Comparison of ENCODE assay signal across 18 cellular contexts in the genomic region with DNA sequence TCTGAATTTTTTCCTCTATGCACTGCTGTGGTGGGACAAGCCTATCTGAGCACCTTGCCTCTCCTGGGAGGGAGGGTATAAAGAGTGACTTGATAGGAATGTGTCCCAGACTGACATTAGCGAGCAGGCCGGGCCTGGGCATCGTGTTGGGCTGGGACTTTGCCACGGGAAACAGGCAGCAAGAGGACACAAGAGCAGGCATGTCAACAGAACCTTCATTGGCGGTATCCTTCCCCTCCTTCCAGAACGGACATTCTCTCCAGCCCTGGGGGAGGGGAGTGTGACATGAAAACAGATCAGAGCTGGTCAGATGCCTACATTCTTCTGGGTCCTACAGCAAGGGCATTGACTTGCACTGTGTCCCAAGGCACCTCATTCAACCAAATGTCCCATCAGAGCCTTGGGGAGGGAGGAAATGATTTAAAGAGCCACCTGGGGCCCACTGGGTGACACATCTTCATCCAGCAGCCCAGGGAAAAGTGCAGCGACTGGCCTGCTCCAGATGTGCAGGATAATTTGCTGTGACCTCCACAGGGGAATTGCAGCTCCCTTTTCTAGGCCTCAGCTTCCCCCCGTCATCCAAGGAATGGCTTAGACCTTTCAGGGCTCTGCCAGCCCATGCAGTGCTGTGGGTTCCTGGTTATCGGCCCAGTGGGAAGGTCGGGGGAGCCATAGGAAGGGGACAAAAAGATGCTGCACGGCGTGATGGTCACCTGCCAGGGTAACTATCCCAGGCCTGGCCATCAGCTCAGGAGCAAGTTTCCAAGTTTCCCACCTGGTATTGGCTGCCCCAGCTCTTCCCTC. TPM values are rescaled to one million over a fixed set of nuclear protein-coding genes. Genes with fewer than 3 reads are reported as not detected.
DNase-seq lines count a peak whose midpoint lies in the region; ATAC-seq, FAIRE-seq and TF ChIP-seq lines count a peak whose summit lies in the region.
"Had no signal": no experiment of that assay in that cellular context is flagged by ENCODE, and none has a peak within 500 bp of the region (broad histone marks: within the 10 kb centered on the region; RNA-seq: fewer than 3 reads in every experiment).

No MANE protein-coding gene starts in this region.

- H3K4me3 ChIP-seq in right atrium auricular region (no peak overlapping the region), osteoblast (ENCODE audit: insufficient read depth, low read length) (no peak overlapping the region), ascending aorta (no peak overlapping the region)
- H3K4me3 ChIP-seq: GM12878 had no signal

- no peaks in the 10 kb centered on the region for H3K27me3 Mint-ChIP-seq in mesothelial cell of epicardium (ENCODE audit: low read depth)
- H3K27me3 Mint-ChIP-seq: CD8-positive, alpha-beta memory T cell had no signal

- no peaks in the 10 kb centered on the region for H3K9me3 Mint-ChIP-seq in mesothelial cell of epicardium
- H3K9me3 Mint-ChIP-seq: CD8-positive, alpha-beta memory T cell had no signal

- H3K27ac Mint-ChIP-seq in mesothelial cell of epicardium, result no peak overlapping the region
- H3K27ac Mint-ChIP-seq: CD8-positive, alpha-beta memory T cell had no signal

- peaks cover 5% of the 10 kb centered on the region for H3K4me1 Mint-ChIP-seq in mesothelial cell of epicardium
- H3K4me1 Mint-ChIP-seq: CD8-positive, alpha-beta memory T cell had no signal

- H3K27ac ChIP-seq in right atrium auricular region (no peak overlapping the region), osteoblast (ENCODE audit: low read depth, low read length) (no peak overlapping the region), ascending aorta (no peak overlapping the region)

- no peak overlapping the region for H3K4me3 Mint-ChIP-seq in mesothelial cell of epicardium
- H3K4me3 Mint-ChIP-seq: CD8-positive, alpha-beta memory T cell had no signal

- no peaks in the 10 kb centered on the region for H3K9me3 ChIP-seq in right atrium auricular region
- H3K9me3 ChIP-seq in osteoblast (ENCODE audit: low read depth, low read length), result no peaks in the 10 kb centered on the region
- H3K9me3 ChIP-seq in ascending aorta, result no peaks in the 10 kb centered on the region

- H3K79me2 ChIP-seq in osteoblast (ENCODE audit: insufficient read depth, low read length), result no peaks in the 10 kb centered on the region

- TF ChIP-seq CTCF in right atrium auricular region (IDR thresholded peaks at IDR 0.05), result no peak
- no peak for TF ChIP-seq CTCF in osteoblast (IDR thresholded peaks at IDR 0.05; ENCODE audit: extremely low read depth, low read depth, low read length)
- TF ChIP-seq CTCF in mesothelial cell of epicardium (IDR thresholded peaks at IDR 0.05; ENCODE audit: unreplicated experiment), result no peak
- TF ChIP-seq CTCF in ascending aorta (IDR thresholded peaks at IDR 0.05), result no peak

- no peaks in the 10 kb centered on the region for H4K20me1 ChIP-seq in osteoblast (ENCODE audit: insufficient read depth, low read length)

- intact Hi-C loops in Right ventricle myocardium inferior (cut with DNase I) (loop anchor here (1.0 kb wide), 1 partner anchor 47 kb away; no protein-coding TSS in a partner anchor), ascending aorta (cut with DNase I) (no loop called here)

- H3K36me3 Mint-ChIP-seq in mesothelial cell of epicardium, result no peaks in the 10 kb centered on the region
- H3K36me3 Mint-ChIP-seq: CD8-positive, alpha-beta memory T cell had no signal

- H3K4me1 ChIP-seq in right atrium auricular region, result peaks cover 0 to 6% of the 10 kb centered on the region in 2 donors
- peaks cover 3% of the 10 kb centered on the region for H3K4me1 ChIP-seq in osteoblast (ENCODE audit: insufficient read depth, low read length)
- no peaks in the 10 kb centered on the region for H3K4me1 ChIP-seq in ascending aorta

- H3K36me3 ChIP-seq in right atrium auricular region, result no peaks in the 10 kb centered on the region
- H3K36me3 ChIP-seq in osteoblast (ENCODE audit: insufficient read depth, low read length), result no peaks in the 10 kb centered on the region
- no peaks in the 10 kb centered on the region for H3K36me3 ChIP-seq in ascending aorta

- no peak overlapping the region for H3K4me2 ChIP-seq in osteoblast (ENCODE audit: insufficient read depth, low read length)

- ATAC-seq in Right ventricle myocardium inferior, result peak; percentile 84
- ATAC-seq in left lobe of liver, result peak; percentile 54
- ATAC-seq: GM12878, Panc1 had no signal

- no peak for FAIRE-seq in GM19239 (lab: Jason Lieb, UNC)
- FAIRE-seq: GM12878, H54 had no signal

- H3K27me3 ChIP-seq in right atrium auricular region (no peaks in the 10 kb centered on the region), osteoblast (ENCODE audit: insufficient read depth, low read length) (no peaks in the 10 kb centered on the region), ascending aorta (no peaks in the 10 kb centered on the region)

- H2AFZ ChIP-seq in osteoblast (ENCODE audit: low read length), result no peak overlapping the region

- no peak for DNase-seq in Right ventricle myocardium inferior (ENCODE audit: missing footprints)
- no peak for DNase-seq in right atrium auricular region (ENCODE audit: low spot score)
- peak; percentile 84 for DNase-seq in left lobe of liver (ENCODE audit: low spot score)
- DNase-seq in osteoblast (ENCODE audit: insufficient read length, low spot score, missing footprints), result peak; percentile 44
- no peak for DNase-seq in mesothelial cell of epicardium (ENCODE audit: low spot score in 2 of 2, unreplicated experiment in 2 of 2)
- no peak for DNase-seq in ascending aorta (ENCODE audit: low spot score in 2 of 2)
- DNase-seq in GM19239 (ENCODE audit: insufficient read length, low spot score), result no peak
- no peak for DNase-seq in COLO829 (ENCODE audit: low spot score)
- DNase-seq: 8988T; CD8-positive, alpha-beta memory T cell; DND-41; GDM1; NCI-H1436 treated with DMSO at 0.1 percent for 48 hours; NCI-H2081 treated with DMSO at 0.1 percent for 48 hours; NCI-H524 had no signal

RNA-seq across cellular contexts. Expression of a gene that starts 21.8 kb away (rescaled TPM):
- total RNA-seq in Right ventricle myocardium inferior (15.1 TPM), right atrium auricular region (10 to 100 TPM; 13.2 to 13.9 TPM), left lobe of liver (8.8 TPM), osteoblast (28.2 and 30.4 TPM in 2 replicates), mesothelial cell of epicardium (27.3 to 27.6 TPM (median 27.4 TPM) in 3 replicates), ascending aorta (45.2 TPM)

RNA-seq across cellular contexts. Expression of a gene that starts 24.6 kb away (rescaled TPM):
- 25.5 TPM for total RNA-seq in Right ventricle myocardium inferior
- total RNA-seq in right atrium auricular region, result 10 to 100 TPM in 1 of 2 donors, 1 to 10 TPM in 1; 2.7 to 27.7 TPM
- total RNA-seq in left lobe of liver, result 172 TPM
- total RNA-seq in osteoblast, result 2.9 and 3.6 TPM in 2 replicates
- total RNA-seq in mesothelial cell of epicardium, result 1.3 TPM in 3 replicates
- 26.2 TPM for total RNA-seq in ascending aorta

Comparison
In these comparisons a context has a peak if more than half of its experiments do, and no peak if none do; other contexts are left out.
1. DNase-seq: peak in left lobe of liver (single experiment) and osteoblast (single experiment); none in Right ventricle myocardium inferior (single experiment), right atrium auricular region (single experiment), mesothelial cell of epicardium (0 of 2), ascending aorta (0 of 2), GM19239 (single experiment) and COLO829 (single experiment).